ENCODE assay signal across 1 cellular context in the genomic region with DNA sequence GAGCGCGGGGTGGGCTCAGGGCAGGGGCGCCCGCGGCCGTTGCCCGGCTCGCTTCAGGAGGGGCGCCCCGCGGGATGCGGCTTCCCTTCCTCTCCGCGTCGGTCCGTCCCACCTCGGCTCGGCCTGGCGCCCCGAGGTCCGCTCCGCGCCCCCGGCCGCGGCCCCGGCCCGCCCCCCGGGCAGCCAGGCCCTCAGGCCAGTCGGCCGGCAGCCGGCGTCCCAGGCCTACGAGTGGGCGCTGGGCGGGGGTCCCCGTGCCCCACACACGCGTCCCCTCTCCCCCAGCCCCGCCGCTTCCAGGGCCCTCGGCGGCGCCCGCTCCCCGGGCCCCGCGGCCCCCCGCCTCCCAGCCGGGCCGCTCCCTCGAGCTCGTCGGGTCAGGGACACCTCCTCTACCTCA.
A peak's percentile ranks its signal among the peaks of the same experiment; 100 is the strongest.
TF ChIP-seq lines count a peak whose summit lies in the region.

No MANE protein-coding gene starts in this region.

TF ChIP-seq in K562, 482 proteins besides CTCF, POLR2A, EP300 and RAD21 (continued from another document):
- TF ChIP-seq PHF8 (IDR thresholded peaks at IDR 0.05; ENCODE audit: borderline replicate concordance, low read length) (peak; percentile 14; the same call in 1 of the 2 replicates), ZFX (CRISPR knock-in tag; IDR thresholded peaks at IDR 0.05) (peak; percentile 24; the same call in 1 of the 2 replicates)
